23 cellular contexts compared by ENCODE assay signal in the genomic region with DNA sequence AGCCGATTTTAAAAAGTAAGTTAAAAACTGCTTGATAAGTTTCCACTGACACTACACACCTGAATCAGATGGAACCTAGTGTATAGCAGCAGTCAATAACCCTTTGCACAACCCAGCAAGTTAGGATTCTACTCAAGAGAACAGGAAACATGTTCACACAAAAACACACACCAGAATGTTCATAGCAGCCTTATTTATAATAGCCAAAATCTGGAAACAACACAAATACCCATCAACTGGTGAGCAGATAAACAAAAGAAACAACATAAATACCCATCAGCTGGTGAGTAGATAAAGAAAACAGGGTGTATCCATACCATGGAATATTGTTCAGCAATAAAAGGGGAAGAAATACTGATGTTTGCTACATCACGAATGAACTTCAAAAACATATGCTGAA. TPM values are rescaled to one million over a fixed set of nuclear protein-coding genes. Genes with fewer than 3 reads are reported as not detected.
DNase-seq lines count a peak whose midpoint lies in the region; ATAC-seq and TF ChIP-seq lines count a peak whose summit lies in the region.
"Had no signal": no experiment of that assay in that cellular context is flagged by ENCODE, and none has a peak within 500 bp of the region (broad histone marks: within the 10 kb centered on the region; RNA-seq: fewer than 3 reads in every experiment).

No MANE protein-coding gene starts in this region.

- no peaks in the 10 kb centered on the region for H3K36me3 Mint-ChIP-seq in nephron progenitor cell (ENCODE audit: low read depth)

- H3K27me3 ChIP-seq in SK-N-SH (ENCODE audit: insufficient read depth), result no peaks in the 10 kb centered on the region

- peak overlapping the region; percentile 77 for H3K27ac Mint-ChIP-seq in nephron progenitor cell
- H3K27ac Mint-ChIP-seq: activated CD4-positive, alpha-beta T cell treated with anti-CD3 and anti-CD28 coated beads for 36 hours; dendritic cell treated with granulocyte-macrophage colony-stimulating factor and Interleukin-4, amounts not matched to agents 40 ng/mL and 50 ng/mL, for 4 days had no signal

- TF ChIP-seq CTCF in SK-N-SH (IDR thresholded peaks at IDR 0.05), result no peak
- TF ChIP-seq CTCF in epithelial cell of proximal tubule (conservative IDR thresholded peaks at IDR 0.05; ENCODE audit: low read depth, low read length), result no peak
- TF ChIP-seq CTCF in nephron progenitor cell (IDR thresholded peaks at IDR 0.05), result no peak

- POLR2A ChIA-PET in SK-N-SH (lab: Yijun Ruan, JAX), result no interaction called here

- CTCF ChIA-PET in SK-N-SH (lab: Yijun Ruan, JAX), result interaction anchor here (0.7 to 1.1 kb wide), 2 partner anchors 12 to 901 kb away, joined by 3 to 4 read pairs; no protein-coding TSS in a partner anchor

- H3K4me2 ChIP-seq in SK-N-SH, result peak overlapping the region; percentile 97

- peak overlapping the region; percentile 93 for H3K4me3 Mint-ChIP-seq in nephron progenitor cell
- H3K4me3 Mint-ChIP-seq: activated CD4-positive, alpha-beta T cell treated with anti-CD3 and anti-CD28 coated beads for 36 hours; dendritic cell treated with granulocyte-macrophage colony-stimulating factor and Interleukin-4, amounts not matched to agents 40 ng/mL and 50 ng/mL, for 4 days had no signal

- peaks cover 20% of the 10 kb centered on the region for H3F3A ChIP-seq in SK-N-SH (replicated peaks; ENCODE audit: insufficient read depth)

- H3K9me2 ChIP-seq in SK-N-SH, result no peaks in the 10 kb centered on the region

- no peaks in the 10 kb centered on the region for H3K9me3 Mint-ChIP-seq in nephron progenitor cell

- H3K4me1 Mint-ChIP-seq in nephron progenitor cell, result peaks cover 41% of the 10 kb centered on the region
- H3K4me1 Mint-ChIP-seq: activated CD4-positive, alpha-beta T cell treated with anti-CD3 and anti-CD28 coated beads for 36 hours had no signal

- H3K4me1 ChIP-seq in SK-N-SH (ENCODE audit: control insufficient read depth in 1 of 2, insufficient read depth in 2 of 2, low read depth in 1 of 2, low read length in 1 of 2), result peaks cover 10 to 22% of the 10 kb centered on the region in 2 experiments; a peak in 3 of 4 replicates

- TF ChIP-seq EP300 in SK-N-SH (IDR thresholded peaks at IDR 0.05; ENCODE audit: borderline replicate concordance in 1 of 2, low read depth in 1 of 2, low read length in 1 of 2), result no peak

- H2AFZ ChIP-seq in SK-N-SH (ENCODE audit: low read depth), result no peak overlapping the region

- ATAC-seq in SK-N-SH treated with all-trans-retinoic acid at 6 μM for 48 hours, result no peak
- ATAC-seq in GM18868 (IDR thresholded peaks at IDR 0.05; ENCODE audit: unreplicated experiment), result no peak
- no peak for ATAC-seq in GM21786 (IDR thresholded peaks at IDR 0.05; ENCODE audit: unreplicated experiment)
- ATAC-seq in GM19463 (IDR thresholded peaks at IDR 0.05; ENCODE audit: unreplicated experiment), result no peak
- ATAC-seq: activated CD4-positive, alpha-beta T cell treated with anti-CD3 and anti-CD28 coated beads for 36 hours; heart left ventricle had no signal

- DNase-seq in SK-N-SH (no peak), epithelial cell of proximal tubule (ENCODE audit: low read depth) (peak; percentile 67), nephron progenitor cell (no peak)
- no peak for DNase-seq in stimulated activated naive CD4-positive, alpha-beta T cell treated with Interleukin-2 at 50 U/mL for 16 hours (lab: John Stamatoyannopoulos, UW)
- DNase-seq: activated CD4-positive, alpha-beta T cell treated with anti-CD3 and anti-CD28 coated beads for 36 hours; activated naive CD4-positive, alpha-beta T cell; DMS153; H7; heart left ventricle; mucosa of descending colon; NCI-H2081 treated with DMSO at 0.1 percent for 48 hours; NCI-H524 treated with DMSO at 0.1 percent for 48 hours; SHP77 treated with DMSO at 0.1 percent for 48 hours; stimulated activated CD4-positive, alpha-beta T cell treated with anti-CD3 and anti-CD28 coated beads, Interleukin-2, amount 100 ng/mL, for 48 hours; T-helper 9 cell had no signal

- H3K36me3 ChIP-seq in SK-N-SH (replicated peaks in 1 of 2; ENCODE audit: control insufficient read depth in 1 of 2, insufficient read depth in 2 of 2, low read length in 1 of 2), result no peaks in the 10 kb centered on the region
- H3K36me3 ChIP-seq: heart left ventricle, suprapubic skin had no signal

- H3K79me2 ChIP-seq in SK-N-SH (ENCODE audit: insufficient read depth), result peaks cover 42% of the 10 kb centered on the region

- peaks cover 3% of the 10 kb centered on the region for H3K27me3 Mint-ChIP-seq in nephron progenitor cell (ENCODE audit: low read depth, poor library complexity)

- no peak for TF ChIP-seq RAD21 in SK-N-SH (IDR thresholded peaks at IDR 0.05; ENCODE audit: low read length)

- 0 out of 4 replicates have a peak overlapping the region, but pooled peaks of 1 of the 2 experiments have one; percentile 20 for H3K27ac ChIP-seq in SK-N-SH (ENCODE audit: low read depth in 2 of 2, low read length in 1 of 2)
- H3K27ac ChIP-seq: 22Rv1, HL-60 had no signal

- whole genome bisulfite sequencing in SK-N-SH (ENCODE audit: low lambda C conversion rate), result 79% methylated on average over 2 of the region's 2 CpGs

- H3K4me3 ChIP-seq in SK-N-SH (ENCODE audit: low read depth in 2 of 2, low read length in 1 of 2) (peak overlapping the region in 1 of 2 experiments; percentile 79; a peak in 2 of 4 replicates), epithelial cell of proximal tubule (ENCODE audit: low read depth, low read length) (no peak overlapping the region)
- H3K4me3 ChIP-seq: mucosa of descending colon had no signal

- H4K20me1 ChIP-seq in SK-N-SH (ENCODE audit: insufficient read depth), result no peaks in the 10 kb centered on the region; the same call in 1 of the 2 replicates

- H3K9ac ChIP-seq in SK-N-SH, result no peak overlapping the region

- H3K9me3 ChIP-seq in SK-N-SH, result no peaks in the 10 kb centered on the region
- H3K9me3 ChIP-seq: heart left ventricle, mucosa of descending colon, suprapubic skin had no signal

TF ChIP-seq in SK-N-SH, 30 proteins besides CTCF, POLR2A, EP300 and RAD21 (continues in another document):
- no peak for TF ChIP-seq RCOR1 (IDR thresholded peaks at IDR 0.05; ENCODE audit: low read length)
- TF ChIP-seq, protein P1, sequence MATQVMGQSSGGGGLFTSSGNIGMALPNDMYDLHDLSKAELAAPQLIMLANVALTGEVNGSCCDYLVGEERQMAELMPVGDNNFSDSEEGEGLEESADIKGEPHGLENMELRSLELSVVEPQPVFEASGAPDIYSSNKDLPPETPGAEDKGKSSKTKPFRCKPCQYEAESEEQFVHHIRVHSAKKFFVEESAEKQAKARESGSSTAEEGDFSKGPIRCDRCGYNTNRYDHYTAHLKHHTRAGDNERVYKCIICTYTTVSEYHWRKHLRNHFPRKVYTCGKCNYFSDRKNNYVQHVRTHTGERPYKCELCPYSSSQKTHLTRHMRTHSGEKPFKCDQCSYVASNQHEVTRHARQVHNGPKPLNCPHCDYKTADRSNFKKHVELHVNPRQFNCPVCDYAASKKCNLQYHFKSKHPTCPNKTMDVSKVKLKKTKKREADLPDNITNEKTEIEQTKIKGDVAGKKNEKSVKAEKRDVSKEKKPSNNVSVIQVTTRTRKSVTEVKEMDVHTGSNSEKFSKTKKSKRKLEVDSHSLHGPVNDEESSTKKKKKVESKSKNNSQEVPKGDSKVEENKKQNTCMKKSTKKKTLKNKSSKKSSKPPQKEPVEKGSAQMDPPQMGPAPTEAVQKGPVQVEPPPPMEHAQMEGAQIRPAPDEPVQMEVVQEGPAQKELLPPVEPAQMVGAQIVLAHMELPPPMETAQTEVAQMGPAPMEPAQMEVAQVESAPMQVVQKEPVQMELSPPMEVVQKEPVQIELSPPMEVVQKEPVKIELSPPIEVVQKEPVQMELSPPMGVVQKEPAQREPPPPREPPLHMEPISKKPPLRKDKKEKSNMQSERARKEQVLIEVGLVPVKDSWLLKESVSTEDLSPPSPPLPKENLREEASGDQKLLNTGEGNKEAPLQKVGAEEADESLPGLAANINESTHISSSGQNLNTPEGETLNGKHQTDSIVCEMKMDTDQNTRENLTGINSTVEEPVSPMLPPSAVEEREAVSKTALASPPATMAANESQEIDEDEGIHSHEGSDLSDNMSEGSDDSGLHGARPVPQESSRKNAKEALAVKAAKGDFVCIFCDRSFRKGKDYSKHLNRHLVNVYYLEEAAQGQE (IDR thresholded peaks at IDR 0.05; ENCODE audit: low read depth, low read length), result no peak

TF ChIP-seq in SK-N-SH treated with all-trans-retinoic acid at 6 μM for 48 hours, 23 proteins besides CTCF, POLR2A, EP300 and RAD21:
- TF ChIP-seq ZC3H10 (CRISPR knock-in tag; IDR thresholded peaks at IDR 0.05) (no peak), TOX (CRISPR knock-in tag; IDR thresholded peaks at IDR 0.05; ENCODE audit: borderline replicate concordance) (no peak), GLIS3 (CRISPR knock-in tag; IDR thresholded peaks at IDR 0.05) (no peak), ARNTL (CRISPR knock-in tag; IDR thresholded peaks at IDR 0.05; ENCODE audit: borderline replicate concordance, low read depth) (no peak)

RNA-seq across cellular contexts. Expression of a gene that starts 2.7 kb away (rescaled TPM):
- polyA plus RNA-seq in SK-N-SH (2012; rRNA removed), result 269 and 278 TPM in 2 replicates
- 135 and 215 TPM in 2 replicates for polyA plus RNA-seq in SK-N-SH (2012; cell fraction: cytosol; rRNA removed)
- polyA plus RNA-seq in SK-N-SH (2012; cell fraction: nucleus; rRNA removed), result 219 and 308 TPM in 2 replicates
- total RNA-seq in epithelial cell of proximal tubule, result 5.8 and 22.9 TPM in 2 replicates
- total RNA-seq: activated CD4-positive, alpha-beta T cell treated with anti-CD3 and anti-CD28 coated beads for 36 hours had no signal
